In the genomic region with DNA sequence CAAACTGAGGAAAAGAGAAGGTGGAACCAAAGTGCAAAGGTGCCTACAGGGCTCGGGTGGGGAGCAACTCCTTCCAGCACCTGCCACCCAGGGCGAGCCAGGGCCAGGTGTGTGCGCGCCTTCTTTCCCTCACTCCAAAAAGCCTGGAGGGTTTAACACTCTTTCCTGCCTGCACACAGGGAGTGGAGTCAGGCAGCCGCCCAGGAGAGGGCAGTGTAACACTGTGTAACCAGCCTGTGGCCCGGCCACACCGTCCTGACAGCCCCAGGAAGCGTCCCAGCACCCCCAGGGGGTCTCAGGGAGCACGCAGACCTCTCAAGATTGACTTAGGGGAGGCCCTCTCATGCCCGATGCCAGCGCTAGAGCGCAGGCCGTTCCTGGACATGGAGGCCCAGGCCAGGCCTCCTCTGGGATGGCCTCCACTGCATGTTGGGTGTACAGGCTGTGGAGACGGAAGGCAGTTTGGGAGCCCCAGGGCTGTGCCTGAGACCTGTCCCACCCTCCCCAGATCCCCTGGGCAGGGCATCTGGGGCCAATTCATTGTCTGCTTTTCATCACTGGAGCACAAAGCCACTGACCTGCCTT, we compare ENCODE assay signal across 8 cellular contexts. TPM values are rescaled to one million over a fixed set of nuclear protein-coding genes. Genes with fewer than 3 reads are reported as not detected.
A peak's percentile ranks its signal among the peaks of the same experiment; 100 is the strongest.
DNase-seq lines count a peak whose midpoint lies in the region; ATAC-seq and TF ChIP-seq lines count a peak whose summit lies in the region.

No MANE protein-coding gene starts in this region.

- H4K91ac ChIP-seq in mesenchymal stem cell (ENCODE audit: low read length), result no peak overlapping the region

- H3K36me3 Mint-ChIP-seq in dendritic cell treated with granulocyte-macrophage colony-stimulating factor and Interleukin-4, amounts not matched to agents 40 ng/mL and 50 ng/mL, for 4 days (ENCODE audit: low read depth), result peaks cover 79% of the 10 kb centered on the region

- H3K4me1 Mint-ChIP-seq in dendritic cell treated with granulocyte-macrophage colony-stimulating factor and Interleukin-4, amounts not matched to agents 40 ng/mL and 50 ng/mL, for 4 days (ENCODE audit: low read depth), result peaks cover 18% of the 10 kb centered on the region

- no peak overlapping the region for H2BK15ac ChIP-seq in mesenchymal stem cell (ENCODE audit: low read depth, poor library complexity, severe bottlenecking)

- intact Hi-C loops in dendritic cell treated with granulocyte-macrophage colony-stimulating factor and Interleukin-4, amounts not matched to agents 40 ng/mL and 50 ng/mL, for 4 days (cut with micrococcal nuclease), result loop anchor here (5.0 kb wide), 1 partner anchor 547 kb away; no protein-coding TSS in a partner anchor

- H3K18ac ChIP-seq in mesenchymal stem cell (ENCODE audit: low read depth in 1 of 2, low read length in 2 of 2), result peak overlapping the region in 1 of 2 experiments; percentile 21

- 31% methylated on average over 14 of the region's 14 CpGs for WGBS in mesenchymal stem cell

- peaks cover 42% of the 10 kb centered on the region for H3K36me3 ChIP-seq in HUES48 (ENCODE audit: control insufficient read depth, insufficient read depth, low read length)
- peaks cover 72 to 78% of the 10 kb centered on the region in 2 experiments for H3K36me3 ChIP-seq in mesenchymal stem cell (ENCODE audit: control insufficient read depth in 1 of 2, insufficient read depth in 2 of 2, low read depth in 1 of 2, low read length in 2 of 2)

- no peak overlapping the region for H2AFZ ChIP-seq in mesenchymal stem cell (ENCODE audit: low read depth, low read length)

- DNase-seq in OCI-M1 (lab: John Stamatoyannopoulos, UW) (peak; percentile 77), mesenchymal stem cell (peak; percentile 62)

- ATAC-seq in GM18861 (IDR thresholded peaks at IDR 0.05; ENCODE audit: unreplicated experiment) (peak; percentile 68), HG03439 (IDR thresholded peaks at IDR 0.05; ENCODE audit: unreplicated experiment) (no peak), HG02763 (IDR thresholded peaks at IDR 0.05; ENCODE audit: unreplicated experiment) (no peak)

- no peak overlapping the region for H3K4me3 Mint-ChIP-seq in dendritic cell treated with granulocyte-macrophage colony-stimulating factor and Interleukin-4, amounts not matched to agents 40 ng/mL and 50 ng/mL, for 4 days

- H3K4me3 ChIP-seq in HUES48 (ENCODE audit: low read depth, low read length) (no peak overlapping the region), mesenchymal stem cell (ENCODE audit: insufficient read depth in 1 of 2, low read depth in 1 of 2, low read length in 2 of 2) (no peak overlapping the region)

- H3K79me1 ChIP-seq in mesenchymal stem cell (replicated peaks; ENCODE audit: low read length, poor library complexity, severe bottlenecking), result peaks cover 30% of the 10 kb centered on the region

- peak overlapping the region in 1 of 2 experiments; percentile 15 for H3K4ac ChIP-seq in mesenchymal stem cell (ENCODE audit: low read depth in 1 of 2, low read length in 2 of 2)

- peak overlapping the region; percentile 62 for H4K8ac ChIP-seq in mesenchymal stem cell (ENCODE audit: low read length)

- no peaks in the 10 kb centered on the region for H3K9me3 ChIP-seq in HUES48 (ENCODE audit: control insufficient read depth, insufficient read depth, low read length)
- H3K9me3 ChIP-seq in mesenchymal stem cell (ENCODE audit: control insufficient read depth, low read length), result no peaks in the 10 kb centered on the region

- no peak overlapping the region for H3K9ac ChIP-seq in HUES48 (ENCODE audit: low read depth, low read length)
- H3K9ac ChIP-seq in mesenchymal stem cell (ENCODE audit: low read length), result peak overlapping the region; percentile 12

- H3K14ac ChIP-seq in mesenchymal stem cell (ENCODE audit: low read length in 2 of 2), result no peak overlapping the region

- no peak overlapping the region for H2BK12ac ChIP-seq in mesenchymal stem cell (ENCODE audit: low read length in 2 of 2)

- H2BK120ac ChIP-seq in mesenchymal stem cell (ENCODE audit: low read depth, low read length), result no peak overlapping the region

- H3K27ac ChIP-seq in C4-2B (peak overlapping the region; percentile 69), HUES48 (ENCODE audit: low read depth, low read length) (peak overlapping the region; percentile 48), mesenchymal stem cell (ENCODE audit: low read length, poor library complexity, severe bottlenecking) (peak overlapping the region; percentile 22)

- H3K23ac ChIP-seq in mesenchymal stem cell (ENCODE audit: low read length in 2 of 2), result no peak overlapping the region

- H3K9me3 Mint-ChIP-seq in dendritic cell treated with granulocyte-macrophage colony-stimulating factor and Interleukin-4, amounts not matched to agents 40 ng/mL and 50 ng/mL, for 4 days, result no peaks in the 10 kb centered on the region

- H2BK5ac ChIP-seq in mesenchymal stem cell (ENCODE audit: low read depth, low read length, poor library complexity, severe bottlenecking), result no peak overlapping the region

- peak overlapping the region; percentile 17 for H3K27ac Mint-ChIP-seq in dendritic cell treated with granulocyte-macrophage colony-stimulating factor and Interleukin-4, amounts not matched to agents 40 ng/mL and 50 ng/mL, for 4 days

- no peaks in the 10 kb centered on the region for H3K27me3 ChIP-seq in HUES48 (ENCODE audit: control insufficient read depth, insufficient read depth, low read length)
- H3K27me3 ChIP-seq in mesenchymal stem cell (ENCODE audit: control insufficient read depth in 1 of 2, insufficient read depth in 1 of 2, low read length in 2 of 2), result no peaks in the 10 kb centered on the region

- H3K27me3 Mint-ChIP-seq in dendritic cell treated with granulocyte-macrophage colony-stimulating factor and Interleukin-4, amounts not matched to agents 40 ng/mL and 50 ng/mL, for 4 days, result no peaks in the 10 kb centered on the region

- H3K4me1 ChIP-seq in HUES48 (ENCODE audit: control insufficient read depth, insufficient read depth, low read length) (peaks cover 15% of the 10 kb centered on the region; the same call in 1 of the 2 replicates), mesenchymal stem cell (ENCODE audit: control insufficient read depth, insufficient read depth, low read depth, low read length) (peaks cover 11% of the 10 kb centered on the region)

- peak; percentile 93 for TF ChIP-seq CTCF in C4-2B (conservative IDR thresholded peaks at IDR 0.05)

- peak overlapping the region; percentile 10 for H2AK5ac ChIP-seq in mesenchymal stem cell (ENCODE audit: low read length, severe bottlenecking)

- no peak overlapping the region for H3K4me2 ChIP-seq in mesenchymal stem cell (ENCODE audit: low read length, poor library complexity, severe bottlenecking)

RNA-seq across cellular contexts. Expression of gene BRI3, which starts 13.4 kb away (rescaled TPM):
- 768 TPM for polyA plus RNA-seq in mesenchymal stem cell (2013, experiment 1 of 2)
- 790 TPM for polyA plus RNA-seq in mesenchymal stem cell (2013, experiment 2 of 2)

RNA-seq across cellular contexts. Expression of gene TECPR1, which starts 42.9 kb away (rescaled TPM):
- 7.4 TPM for polyA plus RNA-seq in mesenchymal stem cell (2013, experiment 1 of 2)
- polyA plus RNA-seq in mesenchymal stem cell (2013, experiment 2 of 2), result 7.4 TPM
